ENCODE assay signal across 1 cellular context in the genomic region with DNA sequence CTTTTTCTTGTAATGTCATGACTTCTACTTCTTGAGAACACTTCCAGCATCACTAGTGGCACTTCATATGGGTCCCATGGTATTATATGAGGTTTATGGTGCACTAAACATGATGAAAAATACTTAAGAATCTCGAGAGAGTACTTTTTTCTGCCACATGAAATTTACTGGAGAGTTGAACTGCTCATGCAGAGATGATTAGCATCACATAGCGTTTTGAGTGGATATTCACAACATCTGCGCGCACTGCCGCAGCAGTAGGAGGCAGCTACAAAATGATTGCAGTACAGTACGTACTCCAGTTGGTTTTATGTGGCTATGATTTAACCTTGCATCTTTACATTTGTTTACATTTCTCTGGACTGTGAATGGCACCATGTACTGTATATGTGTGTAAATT.
TF ChIP-seq lines count a peak whose summit lies in the region.

No MANE protein-coding gene starts in this region.

TF ChIP-seq in HEK293, 187 proteins besides CTCF, POLR2A, EP300 and RAD21 (continued from another document):
- TF ChIP-seq, protein P1, sequence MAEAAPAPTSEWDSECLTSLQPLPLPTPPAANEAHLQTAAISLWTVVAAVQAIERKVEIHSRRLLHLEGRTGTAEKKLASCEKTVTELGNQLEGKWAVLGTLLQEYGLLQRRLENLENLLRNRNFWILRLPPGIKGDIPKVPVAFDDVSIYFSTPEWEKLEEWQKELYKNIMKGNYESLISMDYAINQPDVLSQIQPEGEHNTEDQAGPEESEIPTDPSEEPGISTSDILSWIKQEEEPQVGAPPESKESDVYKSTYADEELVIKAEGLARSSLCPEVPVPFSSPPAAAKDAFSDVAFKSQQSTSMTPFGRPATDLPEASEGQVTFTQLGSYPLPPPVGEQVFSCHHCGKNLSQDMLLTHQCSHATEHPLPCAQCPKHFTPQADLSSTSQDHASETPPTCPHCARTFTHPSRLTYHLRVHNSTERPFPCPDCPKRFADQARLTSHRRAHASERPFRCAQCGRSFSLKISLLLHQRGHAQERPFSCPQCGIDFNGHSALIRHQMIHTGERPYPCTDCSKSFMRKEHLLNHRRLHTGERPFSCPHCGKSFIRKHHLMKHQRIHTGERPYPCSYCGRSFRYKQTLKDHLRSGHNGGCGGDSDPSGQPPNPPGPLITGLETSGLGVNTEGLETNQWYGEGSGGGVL (tag by site-specific recombination; IDR thresholded peaks at IDR 0.05): no peak
- TF ChIP-seq ZNF239 (tag by site-specific recombination; IDR thresholded peaks at IDR 0.05) (no peak), ZIC2 (tag by site-specific recombination; IDR thresholded peaks at IDR 0.05) (0 out of 2 replicates have a peak, but pooled peaks have one; percentile 30), PRDM1 (tag by site-specific recombination; IDR thresholded peaks at IDR 0.05) (no peak), ZNF354C (tag by site-specific recombination; IDR thresholded peaks at IDR 0.05; ENCODE audit: borderline replicate concordance, low read depth) (no peak), ZNF214 (tag by site-specific recombination; IDR thresholded peaks at IDR 0.05; ENCODE audit: borderline replicate concordance) (no peak), OVOL3 (tag by site-specific recombination; IDR thresholded peaks at IDR 0.05) (no peak), ZNF555 (tag by site-specific recombination; conservative IDR thresholded peaks at IDR 0.05) (no peak)
- TF ChIP-seq, protein P2, sequence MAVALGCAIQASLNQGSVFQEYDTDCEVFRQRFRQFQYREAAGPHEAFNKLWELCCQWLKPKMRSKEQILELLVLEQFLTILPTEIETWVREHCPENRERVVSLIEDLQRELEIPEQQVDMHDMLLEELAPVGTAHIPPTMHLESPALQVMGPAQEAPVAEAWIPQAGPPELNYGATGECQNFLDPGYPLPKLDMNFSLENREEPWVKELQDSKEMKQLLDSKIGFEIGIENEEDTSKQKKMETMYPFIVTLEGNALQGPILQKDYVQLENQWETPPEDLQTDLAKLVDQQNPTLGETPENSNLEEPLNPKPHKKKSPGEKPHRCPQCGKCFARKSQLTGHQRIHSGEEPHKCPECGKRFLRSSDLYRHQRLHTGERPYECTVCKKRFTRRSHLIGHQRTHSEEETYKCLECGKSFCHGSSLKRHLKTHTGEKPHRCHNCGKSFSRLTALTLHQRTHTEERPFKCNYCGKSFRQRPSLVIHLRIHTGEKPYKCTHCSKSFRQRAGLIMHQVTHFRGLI (tag by site-specific recombination; IDR thresholded peaks at IDR 0.05): no peak
- TF ChIP-seq, protein P3, sequence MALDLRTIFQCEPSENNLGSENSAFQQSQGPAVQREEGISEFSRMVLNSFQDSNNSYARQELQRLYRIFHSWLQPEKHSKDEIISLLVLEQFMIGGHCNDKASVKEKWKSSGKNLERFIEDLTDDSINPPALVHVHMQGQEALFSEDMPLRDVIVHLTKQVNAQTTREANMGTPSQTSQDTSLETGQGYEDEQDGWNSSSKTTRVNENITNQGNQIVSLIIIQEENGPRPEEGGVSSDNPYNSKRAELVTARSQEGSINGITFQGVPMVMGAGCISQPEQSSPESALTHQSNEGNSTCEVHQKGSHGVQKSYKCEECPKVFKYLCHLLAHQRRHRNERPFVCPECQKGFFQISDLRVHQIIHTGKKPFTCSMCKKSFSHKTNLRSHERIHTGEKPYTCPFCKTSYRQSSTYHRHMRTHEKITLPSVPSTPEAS (tag by site-specific recombination; IDR thresholded peaks at IDR 0.05): no peak
- TF ChIP-seq, protein P4, sequence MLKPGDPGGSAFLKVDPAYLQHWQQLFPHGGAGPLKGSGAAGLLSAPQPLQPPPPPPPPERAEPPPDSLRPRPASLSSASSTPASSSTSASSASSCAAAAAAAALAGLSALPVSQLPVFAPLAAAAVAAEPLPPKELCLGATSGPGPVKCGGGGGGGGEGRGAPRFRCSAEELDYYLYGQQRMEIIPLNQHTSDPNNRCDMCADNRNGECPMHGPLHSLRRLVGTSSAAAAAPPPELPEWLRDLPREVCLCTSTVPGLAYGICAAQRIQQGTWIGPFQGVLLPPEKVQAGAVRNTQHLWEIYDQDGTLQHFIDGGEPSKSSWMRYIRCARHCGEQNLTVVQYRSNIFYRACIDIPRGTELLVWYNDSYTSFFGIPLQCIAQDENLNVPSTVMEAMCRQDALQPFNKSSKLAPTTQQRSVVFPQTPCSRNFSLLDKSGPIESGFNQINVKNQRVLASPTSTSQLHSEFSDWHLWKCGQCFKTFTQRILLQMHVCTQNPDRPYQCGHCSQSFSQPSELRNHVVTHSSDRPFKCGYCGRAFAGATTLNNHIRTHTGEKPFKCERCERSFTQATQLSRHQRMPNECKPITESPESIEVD (tag by site-specific recombination; IDR thresholded peaks at IDR 0.05): peak; percentile 55
